ENCODE assay signal across 21 cellular contexts in genomic region chr10:60417024-60417423, GRCh38. TPM values are rescaled to one million over a fixed set of nuclear protein-coding genes. Genes with fewer than 3 reads are reported as not detected.
DNase-seq lines count a peak whose midpoint lies in the region; ATAC-seq and TF ChIP-seq lines count a peak whose summit lies in the region.
"Had no signal": no experiment of that assay in that cellular context is flagged by ENCODE, and none has a peak within 500 bp of the region (broad histone marks: within the 10 kb centered on the region; RNA-seq: fewer than 3 reads in every experiment).

No MANE protein-coding gene starts in this region.

- H2BK12ac ChIP-seq in trophoblast cell (ENCODE audit: low read length) = no peak overlapping the region

- H2AFZ ChIP-seq in GM23248 (no peak overlapping the region), SK-N-SH (ENCODE audit: low read depth) (no peak overlapping the region), trophoblast cell (ENCODE audit: insufficient read depth, low read length, poor library complexity) (no peak overlapping the region)

- no peak overlapping the region for H3K4ac ChIP-seq in trophoblast cell (ENCODE audit: low read depth, low read length)

- no peak overlapping the region for H3K27ac Mint-ChIP-seq in T-cell
- H3K27ac Mint-ChIP-seq: CD8-positive, alpha-beta memory T cell; HFFc6 had no signal

- no peak for TF ChIP-seq CTCF in SK-N-SH (IDR thresholded peaks at IDR 0.05)
- TF ChIP-seq CTCF in epithelial cell of esophagus (IDR thresholded peaks at IDR 0.05; ENCODE audit: insufficient read depth, low read depth, low read length, missing control alignments) = no peak

- H3K79me1 ChIP-seq in trophoblast cell (ENCODE audit: low read length) = peaks cover 10% of the 10 kb centered on the region

- 0 out of 2 replicates have a peak, but pooled peaks have one; percentile 17 for TF ChIP-seq RAD21 in SK-N-SH (IDR thresholded peaks at IDR 0.05; ENCODE audit: low read length)

- H3K27me3 ChIP-seq in GM23248 (replicated peaks; ENCODE audit: insufficient read depth) (no peaks in the 10 kb centered on the region), SK-N-SH (ENCODE audit: insufficient read depth) (no peaks in the 10 kb centered on the region), trophoblast cell (ENCODE audit: insufficient read depth, low read length) (no peaks in the 10 kb centered on the region)
- H3K27me3 ChIP-seq: BLaER1 treated with 17β-estradiol and CSF1 and Interleukin-3, amounts not matched to agents 10 nM and 100 nM had no signal

- H2BK5ac ChIP-seq in trophoblast cell (ENCODE audit: low read depth, low read length, poor library complexity) = no peak overlapping the region

- POLR2A ChIA-PET in SK-N-SH (lab: Yijun Ruan, JAX) = no interaction called here
- POLR2A ChIA-PET in T-cell (lab: Charles Lee) = no interaction called here

- H3K4me1 Mint-ChIP-seq in T-cell = peaks cover 4 to 11% (median 9%) of the 10 kb centered on the region in 3 donors

- no peak overlapping the region for H3K23ac ChIP-seq in trophoblast cell (ENCODE audit: low read length)

- H3K9me3 ChIP-seq in GM23248 (ENCODE audit: low read depth) (no peaks in the 10 kb centered on the region), SK-N-SH (no peaks in the 10 kb centered on the region), trophoblast cell (ENCODE audit: insufficient read depth, low read depth, low read length) (no peaks in the 10 kb centered on the region)
- H3K9me3 ChIP-seq: A549; BLaER1 treated with 17β-estradiol and CSF1 and Interleukin-3, amounts not matched to agents 10 nM and 100 nM had no signal

- peak; percentile 94 to 97 for TF ChIP-seq EP300 in SK-N-SH (IDR thresholded peaks at IDR 0.05; ENCODE audit: borderline replicate concordance in 1 of 2, low read depth in 1 of 2, low read length in 1 of 2)

- no peak overlapping the region for H2AK5ac ChIP-seq in trophoblast cell (ENCODE audit: low read length)

- H3K4me3 ChIP-seq in GM23248 (no peak overlapping the region), SK-N-SH (ENCODE audit: low read depth in 2 of 2, low read length in 1 of 2) (no peak overlapping the region), epithelial cell of esophagus (ENCODE audit: low read length) (no peak overlapping the region), trophoblast cell (ENCODE audit: low read depth, low read length) (no peak overlapping the region)
- H3K4me3 ChIP-seq: A549; BLaER1 treated with 17β-estradiol and CSF1 and Interleukin-3, amounts not matched to agents 10 nM and 100 nM had no signal

- DNase-seq in GM23248 = peak; percentile 34
- no peak for DNase-seq in SK-N-SH
- peak; percentile 19 for DNase-seq in epithelial cell of esophagus (ENCODE audit: low read depth)
- no peak for DNase-seq in trophoblast cell
- DNase-seq in T-cell = no peak
- DNase-seq in dermis blood vessel endothelial cell = no peak
- no peak for DNase-seq in H4 (ENCODE audit: low spot score)
- DNase-seq: CD8-positive, alpha-beta memory T cell; DMS79 treated with DMSO at 0.1 percent for 48 hours; GF-D8; GOT3; HFFc6; Karpas-422; NCI-H1105 treated with DMSO at 0.1 percent for 48 hours; NCI-H1694 treated with DMSO at 0.1 percent for 48 hours; NCI-H2107; NCI-H2227 treated with DMSO at 0.1 percent for 48 hours; NCI-H524 had no signal

- H3K9me2 ChIP-seq in GM23248 (ENCODE audit: insufficient read depth) = no peaks in the 10 kb centered on the region
- H3K9me2 ChIP-seq in SK-N-SH = no peaks in the 10 kb centered on the region

- no peaks in the 10 kb centered on the region for H3K9me3 Mint-ChIP-seq in T-cell
- H3K9me3 Mint-ChIP-seq: CD8-positive, alpha-beta memory T cell; HFFc6 had no signal

- H3K4me2 ChIP-seq in GM23248 (ENCODE audit: unreplicated experiment) = no peak overlapping the region
- H3K4me2 ChIP-seq in SK-N-SH = no peak overlapping the region
- H3K4me2 ChIP-seq in trophoblast cell (ENCODE audit: low read length) = no peak overlapping the region
- H3K4me2 ChIP-seq: BLaER1 treated with 17β-estradiol and CSF1 and Interleukin-3, amounts not matched to agents 10 nM and 100 nM had no signal

- H3F3A ChIP-seq in GM23248 (ENCODE audit: insufficient read depth) (peaks cover 6% of the 10 kb centered on the region; the same call in 1 of the 2 replicates), SK-N-SH (replicated peaks; ENCODE audit: insufficient read depth) (peaks cover 34% of the 10 kb centered on the region)

- no peak overlapping the region for H4K12ac ChIP-seq in trophoblast cell (ENCODE audit: low read depth, low read length)

- H3K14ac ChIP-seq in trophoblast cell (ENCODE audit: low read length) = no peak overlapping the region

- H3K79me2 ChIP-seq in GM23248 (ENCODE audit: insufficient read depth) = no peaks in the 10 kb centered on the region
- H3K79me2 ChIP-seq in SK-N-SH (ENCODE audit: insufficient read depth) = no peaks in the 10 kb centered on the region
- H3K79me2 ChIP-seq in trophoblast cell (ENCODE audit: control insufficient read depth, insufficient read depth, low read length, poor library complexity) = no peaks in the 10 kb centered on the region

- H4K8ac ChIP-seq in trophoblast cell (ENCODE audit: low read depth, low read length) = no peak overlapping the region

- peaks cover 4% of the 10 kb centered on the region for H3K36me3 Mint-ChIP-seq in T-cell
- H3K36me3 Mint-ChIP-seq: CD8-positive, alpha-beta memory T cell had no signal

- 68 to 72% methylated on average over 2 of the region's 2 CpGs for WGBS in GM23248 (ENCODE audit: low coverage in 1 of 2, low lambda C conversion rate in 2 of 2, missing lambda C conversion rate in 2 of 2), 2 experiments
- WGBS in SK-N-SH (ENCODE audit: low lambda C conversion rate) = 45% methylated on average over 2 of the region's 2 CpGs
- no CpG with 5 or more reads among the region's 2 CpGs for WGBS in trophoblast cell (ENCODE audit: extremely low coverage, insufficient coverage, insufficient read length)

- no peak overlapping the region for H3K18ac ChIP-seq in trophoblast cell (ENCODE audit: low read length)

- in situ Hi-C loops in GM23248 (cut with MboI) = no loop called here

- H3K9ac ChIP-seq in GM23248 = no peak overlapping the region
- H3K9ac ChIP-seq in SK-N-SH = no peak overlapping the region
- no peak overlapping the region for H3K9ac ChIP-seq in trophoblast cell (ENCODE audit: low read length)
- H3K9ac ChIP-seq: BLaER1 treated with 17β-estradiol and CSF1 and Interleukin-3, amounts not matched to agents 10 nM and 100 nM had no signal

- H3K4me1 ChIP-seq in GM23248 (ENCODE audit: insufficient read depth) (peaks cover 27% of the 10 kb centered on the region), SK-N-SH (ENCODE audit: control insufficient read depth in 1 of 2, insufficient read depth in 2 of 2, low read depth in 1 of 2, low read length in 1 of 2) (peaks cover 35 to 36% of the 10 kb centered on the region in 2 experiments), trophoblast cell (ENCODE audit: control insufficient read depth in 1 of 2, insufficient read depth in 2 of 2, low read length in 2 of 2) (peaks cover 6 to 11% of the 10 kb centered on the region in 2 experiments)
- H3K4me1 ChIP-seq: BLaER1 treated with 17β-estradiol and CSF1 and Interleukin-3, amounts not matched to agents 10 nM and 100 nM had no signal

- no peaks in the 10 kb centered on the region for H3K27me3 Mint-ChIP-seq in T-cell

- no peak overlapping the region for H4K91ac ChIP-seq in trophoblast cell (ENCODE audit: low read depth, low read length)

- H2BK120ac ChIP-seq in trophoblast cell (ENCODE audit: insufficient read depth, low read length, poor library complexity) = no peak overlapping the region

- ATAC-seq in GM19328 (IDR thresholded peaks at IDR 0.05; ENCODE audit: unreplicated experiment) (no peak), T-cell (replicated peaks in 1 of 4) (no peak)
- ATAC-seq: A549 had no signal

- H3K4me3 Mint-ChIP-seq in T-cell = no peak overlapping the region
- H3K4me3 Mint-ChIP-seq: CD8-positive, alpha-beta memory T cell; HFFc6 had no signal

- H3K36me3 ChIP-seq in GM23248 (ENCODE audit: low read depth) = no peaks in the 10 kb centered on the region
- H3K36me3 ChIP-seq in SK-N-SH (replicated peaks in 1 of 2; ENCODE audit: control insufficient read depth in 1 of 2, insufficient read depth in 2 of 2, low read length in 1 of 2) = no peaks in the 10 kb centered on the region
- H3K36me3 ChIP-seq in trophoblast cell (ENCODE audit: control insufficient read depth in 1 of 2, insufficient read depth in 2 of 2, low read length in 2 of 2) = no peaks in the 10 kb centered on the region
- H3K36me3 ChIP-seq: BLaER1 treated with 17β-estradiol and CSF1 and Interleukin-3, amounts not matched to agents 10 nM and 100 nM had no signal

- CTCF ChIA-PET in SK-N-SH (lab: Yijun Ruan, JAX) = interaction anchor here (0.8 to 1.8 kb wide), 5 partner anchors 11 to 319 kb away, joined by 3 to 5 read pairs (median 4); no protein-coding TSS in a partner anchor
- CTCF ChIA-PET in T-cell (lab: Charles Lee) = no interaction called here

- H4K20me1 ChIP-seq in GM23248 (ENCODE audit: insufficient read depth) (no peaks in the 10 kb centered on the region), SK-N-SH (ENCODE audit: insufficient read depth) (no peaks in the 10 kb centered on the region)
- H4K20me1 ChIP-seq: BLaER1 treated with 17β-estradiol and CSF1 and Interleukin-3, amounts not matched to agents 10 nM and 100 nM had no signal

- H3K27ac ChIP-seq in GM23248 (no peak overlapping the region), SK-N-SH (ENCODE audit: low read depth in 2 of 2, low read length in 1 of 2) (peak overlapping the region; percentile 80 to 97), trophoblast cell (ENCODE audit: low read depth, low read length) (peak overlapping the region; percentile 87)
- H3K27ac ChIP-seq: BLaER1 treated with 17β-estradiol and CSF1 and Interleukin-3, amounts not matched to agents 10 nM and 100 nM had no signal

TF ChIP-seq in SK-N-SH, 30 proteins besides CTCF, POLR2A, EP300 and RAD21 (continues in another document):
- TF ChIP-seq USF1 (IDR thresholded peaks at IDR 0.05; ENCODE audit: borderline replicate concordance, low read depth) (no peak), RXRA (IDR thresholded peaks at IDR 0.05; ENCODE audit: borderline replicate concordance, low read depth) (peak; percentile 55; the same call in 1 of the 2 replicates), GABPA (IDR thresholded peaks at IDR 0.05; ENCODE audit: low read depth) (peak; percentile 35; the same call in 1 of the 2 replicates)

RNA-seq across cellular contexts. Expression of gene ANK3, which starts 27.3 kb away (rescaled TPM):
- 0.54 TPM in 1 of 2 replicates, not detected in the other for total RNA-seq in GM23248 (2014; rRNA removed; shearing (Covaris generic))
- polyA plus RNA-seq in GM23248 (2016; fragmentation: Nextera tagmentation; extraction: Ambion mirVana) = 0.14 and 0.75 TPM in 2 replicates
- 10.0 and 13.9 TPM in 2 replicates for polyA plus RNA-seq in SK-N-SH (2012; rRNA removed)
- 11.8 and 14.5 TPM in 2 replicates for polyA plus RNA-seq in SK-N-SH (2012; cell fraction: cytosol; rRNA removed)
- 8.9 and 16.1 TPM in 2 replicates for polyA plus RNA-seq in SK-N-SH (2012; cell fraction: nucleus; rRNA removed)
- 59.8 and 70.8 TPM in 2 replicates for polyA plus RNA-seq in trophoblast cell (2013)
- 10 to 100 TPM; 43.0 to 74.8 (median 56.7) TPM for total RNA-seq in T-cell
- total RNA-seq in dermis blood vessel endothelial cell = 0.85 and 4.4 TPM in 2 replicates
- 9.1 and 10.2 TPM in 2 replicates for total RNA-seq in H4 (2014; rRNA removed; shearing (Covaris generic))
- total RNA-seq: HFFc6 had no signal

Comparison
In these comparisons a context has a peak if more than half of its experiments do, and no peak if none do; other contexts are left out.
1. DNase-seq: peak in GM23248 (single experiment) and epithelial cell of esophagus (single experiment); none in SK-N-SH (single experiment), trophoblast cell (0 of 2), T-cell (0 of 34), dermis blood vessel endothelial cell (single experiment) and H4 (single experiment).